ENCODE assay signal across 19 cellular contexts in genomic region chr3:78642471-78642870, GRCh38.
"Had no signal": no experiment of that assay in that cellular context is flagged by ENCODE, and none has a peak within 500 bp of the region (broad histone marks: within the 10 kb centered on the region; RNA-seq: fewer than 3 reads in every experiment).

No MANE protein-coding gene starts in this region.

- H3K4me2 ChIP-seq: hepatocyte had no signal

- DNase-seq: cortex of kidney; dorsolateral prefrontal cortex; effector CD8-positive, alpha-beta T cell; head of caudate nucleus; kidney; left cardiac atrium; left ventricle myocardium inferior; mesenchymal stem cell; naive thymus-derived CD4-positive, alpha-beta T cell; nephron progenitor cell; psoas muscle; sigmoid colon; stimulated activated naive CD4-positive, alpha-beta T cell treated with Interleukin-2 at 50 U/mL for 16 hours had no signal

- H3K27ac ChIP-seq: dorsolateral prefrontal cortex, foreskin keratinocyte, hepatocyte, left ventricle myocardium inferior, parathyroid adenoma, psoas muscle, sigmoid colon, skin epidermis had no signal

- H3K4me1 ChIP-seq: parathyroid adenoma, psoas muscle had no signal

- H2AFZ ChIP-seq: hepatocyte, parathyroid adenoma had no signal

- H3K4me3 ChIP-seq: dorsolateral prefrontal cortex, hepatocyte, left ventricle myocardium inferior, lung, psoas muscle, sigmoid colon, skin epidermis had no signal

- H3K27ac Mint-ChIP-seq: naive thymus-derived CD4-positive, alpha-beta T cell; type B pancreatic cell had no signal

- H3K4me3 Mint-ChIP-seq: naive thymus-derived CD4-positive, alpha-beta T cell; nephron progenitor cell; type B pancreatic cell had no signal

- H3K9me3 Mint-ChIP-seq: nephron progenitor cell, type B pancreatic cell had no signal

- H3K36me3 ChIP-seq: left ventricle myocardium inferior had no signal

- H3K4me1 Mint-ChIP-seq: naive thymus-derived CD4-positive, alpha-beta T cell had no signal

- H3K27me3 Mint-ChIP-seq: naive thymus-derived CD4-positive, alpha-beta T cell; type B pancreatic cell had no signal

- H3K36me3 Mint-ChIP-seq: naive thymus-derived CD4-positive, alpha-beta T cell had no signal

- H3K9me3 ChIP-seq: left ventricle myocardium inferior, psoas muscle, sigmoid colon had no signal

- H3K27me3 ChIP-seq: dorsolateral prefrontal cortex, foreskin keratinocyte, hepatocyte, sigmoid colon had no signal

- ATAC-seq: left cardiac atrium; naive thymus-derived CD4-positive, alpha-beta T cell; psoas muscle had no signal

- H3K79me2 ChIP-seq: hepatocyte, parathyroid adenoma had no signal
